18 cellular contexts compared by ENCODE assay signal in the genomic region with DNA sequence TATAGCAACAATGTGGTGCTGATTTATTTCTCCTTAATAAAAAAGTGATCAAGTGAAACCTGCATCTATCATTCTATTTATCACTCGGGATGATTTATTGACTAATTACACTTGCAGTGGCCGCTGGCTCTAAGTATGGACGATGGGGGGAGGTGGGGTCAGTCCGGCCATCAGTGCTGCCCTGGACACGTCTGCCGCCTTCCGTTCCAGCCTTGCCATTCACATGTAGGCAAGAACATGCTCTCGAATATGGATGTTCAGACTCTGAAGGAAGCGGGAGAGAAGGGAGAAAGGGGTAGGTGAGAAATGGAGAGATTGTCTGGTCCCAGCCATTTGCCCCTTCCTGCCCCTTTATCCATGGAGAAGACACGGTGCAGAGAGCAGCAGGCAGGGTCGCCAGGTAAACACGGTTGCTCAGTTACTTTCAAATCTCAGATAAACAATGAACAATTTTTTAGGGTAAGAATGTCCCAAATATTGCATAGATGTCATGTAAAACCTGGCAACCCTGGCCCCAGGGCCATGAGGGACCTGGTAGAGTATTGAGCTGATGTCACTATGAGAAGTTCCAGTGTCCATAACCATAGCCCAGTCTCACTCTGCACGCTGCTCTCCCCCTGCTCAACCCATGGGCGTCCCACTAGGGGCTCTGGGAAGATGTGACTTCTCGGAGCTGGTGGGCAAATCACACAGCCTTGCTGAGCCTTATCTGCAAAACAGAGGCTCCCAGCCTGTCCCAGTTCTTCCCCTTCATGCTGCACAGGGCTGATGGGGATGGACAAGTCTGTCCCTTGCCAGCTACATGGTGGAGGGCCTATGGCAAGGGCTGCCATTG.
"Had no signal": no experiment of that assay in that cellular context is flagged by ENCODE, and none has a peak within 500 bp of the region (broad histone marks: within the 10 kb centered on the region; RNA-seq: fewer than 3 reads in every experiment).

No MANE protein-coding gene starts in this region.

- H3K27me3 ChIP-seq: brain microvascular endothelial cell, pancreas, testis, upper lobe of left lung had no signal

- H3K27ac ChIP-seq: brain microvascular endothelial cell, esophagus squamous epithelium, pancreas, testis, upper lobe of left lung, WERI-Rb-1 had no signal

- H3K9me3 Mint-ChIP-seq: activated naive CD8-positive, alpha-beta T cell treated with anti-CD3 and anti-CD28 coated beads, Interleukin-2, amount 50 U/mL, for 24 hours; activated T-cell treated with anti-CD3 and anti-CD28 coated beads, Interleukin-2, amount 50 U/mL, for 4 hours; immature natural killer cell; memory B cell had no signal

- H3K36me3 ChIP-seq: brain microvascular endothelial cell, esophagus squamous epithelium, pancreas, upper lobe of left lung, WERI-Rb-1 had no signal

- H3K27me3 Mint-ChIP-seq: activated naive CD8-positive, alpha-beta T cell treated with anti-CD3 and anti-CD28 coated beads, Interleukin-2, amount 50 U/mL, for 24 hours had no signal

- H3K9me3 ChIP-seq: esophagus squamous epithelium, pancreas, testis, upper lobe of left lung had no signal

- H3K4me1 ChIP-seq: pancreas, testis, upper lobe of left lung had no signal

- DNase-seq: activated CD4-positive, alpha-beta T cell treated with anti-CD3 and anti-CD28 coated beads, Interleukin-2, amount 50 U/mL, for 4 hours; activated naive CD4-positive, alpha-beta T cell treated with anti-CD3 and anti-CD28 coated beads for 36 hours; activated naive CD8-positive, alpha-beta T cell treated with anti-CD3 and anti-CD28 coated beads, Interleukin-2, amount 50 U/mL, for 24 hours; activated T-cell treated with anti-CD3 and anti-CD28 coated beads, Interleukin-2, amount 50 U/mL, for 4 hours; brain microvascular endothelial cell; central memory CD4-positive, alpha-beta T cell; effector CD8-positive, alpha-beta T cell; esophagus squamous epithelium; immature natural killer cell; naive B cell; pancreas; stimulated activated CD4-positive, alpha-beta T cell treated with anti-CD3 and anti-CD28 coated beads, Interleukin-4, amount 100 ng/mL, for 24 hours; SW 1271; testis; WERI-Rb-1 had no signal

- H3K4me3 Mint-ChIP-seq: activated naive CD4-positive, alpha-beta T cell treated with anti-CD3 and anti-CD28 coated beads for 36 hours; activated naive CD8-positive, alpha-beta T cell treated with anti-CD3 and anti-CD28 coated beads, Interleukin-2, amount 50 U/mL, for 24 hours; activated T-cell treated with anti-CD3 and anti-CD28 coated beads, Interleukin-2, amount 50 U/mL, for 4 hours; immature natural killer cell; memory B cell; naive B cell; stimulated activated effector memory CD8-positive, alpha-beta T cell treated with anti-CD3 and anti-CD28 coated beads, Interleukin-12 subunit alpha, Interleukin-12 subunit beta, amount 100 ng/mL, for 72 hours had no signal

- ATAC-seq: activated naive CD8-positive, alpha-beta T cell treated with anti-CD3 and anti-CD28 coated beads, Interleukin-2, amount 50 U/mL, for 24 hours; activated T-cell treated with anti-CD3 and anti-CD28 coated beads, Interleukin-2, amount 50 U/mL, for 4 hours; stimulated activated effector memory CD8-positive, alpha-beta T cell treated with anti-CD3 and anti-CD28 coated beads, Interleukin-12 subunit alpha, Interleukin-12 subunit beta, amount 100 ng/mL, for 72 hours had no signal

- H3K4me1 Mint-ChIP-seq: memory B cell had no signal

- H3K36me3 Mint-ChIP-seq: memory B cell, naive B cell had no signal

- H3K4me3 ChIP-seq: esophagus squamous epithelium, pancreas, testis, upper lobe of left lung had no signal

- H3K27ac Mint-ChIP-seq: activated naive CD4-positive, alpha-beta T cell treated with anti-CD3 and anti-CD28 coated beads for 36 hours; activated naive CD8-positive, alpha-beta T cell treated with anti-CD3 and anti-CD28 coated beads, Interleukin-2, amount 50 U/mL, for 24 hours; immature natural killer cell; memory B cell; naive B cell; stimulated activated effector memory CD8-positive, alpha-beta T cell treated with anti-CD3 and anti-CD28 coated beads, Interleukin-12 subunit alpha, Interleukin-12 subunit beta, amount 100 ng/mL, for 72 hours had no signal
